15 cellular contexts compared by ENCODE assay signal in genomic region chr10:114427124-114427852, GRCh38. TPM values are rescaled to one million over a fixed set of nuclear protein-coding genes. Genes with fewer than 3 reads are reported as not detected.
DNase-seq lines count a peak whose midpoint lies in the region; ATAC-seq and TF ChIP-seq lines count a peak whose summit lies in the region.
"Had no signal": no experiment of that assay in that cellular context is flagged by ENCODE, and none has a peak within 500 bp of the region (broad histone marks: within the 10 kb centered on the region; RNA-seq: fewer than 3 reads in every experiment).

No MANE protein-coding gene starts in this region.

- H3K27me3 ChIP-seq in aorta (ENCODE audit: control insufficient read depth in 1 of 2, insufficient read depth in 2 of 2, low read length in 1 of 2): no peaks in the 10 kb centered on the region

- H3K36me3 ChIP-seq in aorta (ENCODE audit: control insufficient read depth in 1 of 2, insufficient read depth in 2 of 2, low read length in 1 of 2): no peaks in the 10 kb centered on the region

- H3K4me3 Mint-ChIP-seq in nephron: no peak overlapping the region
- H3K4me3 Mint-ChIP-seq: activated naive CD4-positive, alpha-beta T cell treated with anti-CD3 and anti-CD28 coated beads for 36 hours; CD4-positive, CD25-positive, alpha-beta regulatory T cell; stimulated activated effector memory CD8-positive, alpha-beta T cell treated with anti-CD3 and anti-CD28 coated beads, Interleukin-12 subunit alpha, Interleukin-12 subunit beta, amount 100 ng/mL, for 72 hours had no signal

- 62 to 67% methylated on average over 9 of the region's 9 CpGs for WGBS in aorta, 2 donors

- H3K4me3 ChIP-seq in fibroblast of villous mesenchyme (ENCODE audit: low read depth, low read length) (no peak overlapping the region), aorta (ENCODE audit: low read length in 2 of 2) (no peak overlapping the region)

- H3K9me3 ChIP-seq in aorta (ENCODE audit: control insufficient read depth, low read length): no peaks in the 10 kb centered on the region

- H3K27ac ChIP-seq in aorta (ENCODE audit: low read depth in 1 of 2, low read length in 2 of 2): no peak overlapping the region
- no peak overlapping the region for H3K27ac ChIP-seq in RWPE1
- H3K27ac ChIP-seq: VCaP had no signal

- intact Hi-C loops in Right ventricle myocardium inferior (cut with DNase I): no loop called here
- intact Hi-C loops in cardiac septum (cut with DNase I): no loop called here
- intact Hi-C loops in aorta (cut with DNase I): no loop called here

- DNase-seq in Right ventricle myocardium inferior (ENCODE audit: missing footprints) (no peak), cardiac septum (ENCODE audit: low spot score) (no peak), fibroblast of villous mesenchyme (ENCODE audit: low read depth) (no peak), aorta (no peak), RWPE1 (ENCODE audit: low spot score) (no peak), NCI-H2227 treated with DMSO at 0.1 percent for 48 hours (lab: John Stamatoyannopoulos, UW) (no peak)
- DNase-seq: activated naive CD4-positive, alpha-beta T cell treated with anti-CD3 and anti-CD28 coated beads for 36 hours; CD4-positive, CD25-positive, alpha-beta regulatory T cell; central memory CD4-positive, alpha-beta T cell; EL; stimulated activated CD4-positive, alpha-beta T cell treated with anti-CD3 and anti-CD28 coated beads, Interleukin-4, amount 100 ng/mL, for 4 hours had no signal

- TF ChIP-seq CTCF in fibroblast of villous mesenchyme (IDR thresholded peaks at IDR 0.05; ENCODE audit: insufficient read depth, low read depth, low read length) (peak; percentile 6), nephron (IDR thresholded peaks at IDR 0.05; ENCODE audit: unreplicated experiment in 3 of 3) (peak in 2 of 3 experiments; percentile 9 to 13), RWPE1 (conservative IDR thresholded peaks at IDR 0.05; ENCODE audit: low read depth) (no peak)

- no peak overlapping the region for H3K27ac Mint-ChIP-seq in nephron
- H3K27ac Mint-ChIP-seq: activated naive CD4-positive, alpha-beta T cell treated with anti-CD3 and anti-CD28 coated beads for 36 hours; CD4-positive, CD25-positive, alpha-beta regulatory T cell; stimulated activated effector memory CD8-positive, alpha-beta T cell treated with anti-CD3 and anti-CD28 coated beads, Interleukin-12 subunit alpha, Interleukin-12 subunit beta, amount 100 ng/mL, for 72 hours had no signal

- POLR2A ChIA-PET in RWPE1 (lab: Yijun Ruan, JAX; ENCODE audit: low non-redundant PET): no interaction called here

- no peaks in the 10 kb centered on the region for H3K9me3 Mint-ChIP-seq in nephron
- H3K9me3 Mint-ChIP-seq: activated naive CD4-positive, alpha-beta T cell treated with anti-CD3 and anti-CD28 coated beads for 36 hours; stimulated activated effector memory CD8-positive, alpha-beta T cell treated with anti-CD3 and anti-CD28 coated beads, Interleukin-12 subunit alpha, Interleukin-12 subunit beta, amount 100 ng/mL, for 72 hours had no signal

- H3K27me3 Mint-ChIP-seq in nephron (ENCODE audit: low read depth): peaks cover 18% of the 10 kb centered on the region
- H3K27me3 Mint-ChIP-seq: CD4-positive, CD25-positive, alpha-beta regulatory T cell had no signal

- H3K4me1 ChIP-seq in aorta (ENCODE audit: control insufficient read depth in 1 of 2, insufficient read depth in 2 of 2, low read length in 2 of 2): peaks cover 0 to 5% of the 10 kb centered on the region in 2 donors

- peak; percentile 36 for ATAC-seq in Right ventricle myocardium inferior
- peak; percentile 51 for ATAC-seq in aorta (ENCODE audit: low FRiP score)
- ATAC-seq in HG03442 (IDR thresholded peaks at IDR 0.05; ENCODE audit: unreplicated experiment): no peak
- ATAC-seq: stimulated activated effector memory CD8-positive, alpha-beta T cell treated with anti-CD3 and anti-CD28 coated beads, Interleukin-12 subunit alpha, Interleukin-12 subunit beta, amount 100 ng/mL, for 72 hours had no signal

- H3K4me1 Mint-ChIP-seq in nephron: peaks cover 6% of the 10 kb centered on the region
- H3K4me1 Mint-ChIP-seq: stimulated activated effector memory CD8-positive, alpha-beta T cell treated with anti-CD3 and anti-CD28 coated beads, Interleukin-12 subunit alpha, Interleukin-12 subunit beta, amount 100 ng/mL, for 72 hours had no signal

- H3K36me3 Mint-ChIP-seq in nephron (ENCODE audit: low read depth): peaks cover 19% of the 10 kb centered on the region

- CTCF ChIA-PET in RWPE1 (lab: Yijun Ruan, JAX): interaction anchor here (1.0 kb wide), 2 partner anchors 123 to 359 kb away, joined by 3 to 6 read pairs; no protein-coding TSS in a partner anchor

RNA-seq across cellular contexts. Expression of gene AFAP1L2, which starts 23.0 kb away (rescaled TPM):
- 5.7 TPM for total RNA-seq in Right ventricle myocardium inferior
- 3.9 TPM for total RNA-seq in cardiac septum
- total RNA-seq in fibroblast of villous mesenchyme: 5.5 and 7.3 TPM in 2 replicates
- total RNA-seq in aorta: 10 to 100 TPM; 16.3 to 19.3 TPM
- polyA plus RNA-seq in aorta: 1 to 10 TPM; 3.1 to 4.0 TPM
